ENCODE assay signal across 17 cellular contexts in the genomic region with DNA sequence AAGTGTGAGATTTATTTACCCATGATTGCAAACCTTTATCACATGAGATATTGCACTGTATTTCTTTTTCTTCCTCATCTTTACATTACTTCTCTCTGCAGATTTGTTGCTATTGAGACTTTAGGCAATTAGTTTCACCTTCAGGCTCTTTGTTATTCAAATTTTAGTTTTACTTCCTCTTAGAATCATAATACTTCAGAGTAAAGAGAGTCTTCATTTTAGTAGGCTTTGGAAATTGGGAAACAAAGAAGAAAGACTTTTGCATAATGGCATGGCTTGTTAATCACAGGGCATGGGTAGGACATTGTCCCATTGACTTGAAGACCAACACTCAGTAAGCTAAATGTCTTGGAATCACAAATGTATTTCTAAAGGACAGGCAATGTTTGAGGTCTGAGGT. TPM values are rescaled to one million over a fixed set of nuclear protein-coding genes. Genes with fewer than 3 reads are reported as not detected.
"Had no signal": no experiment of that assay in that cellular context is flagged by ENCODE, and none has a peak within 500 bp of the region (broad histone marks: within the 10 kb centered on the region; RNA-seq: fewer than 3 reads in every experiment).

No MANE protein-coding gene starts in this region.

- H3K36me3 ChIP-seq: esophagus squamous epithelium, transverse colon had no signal

- H3K4me3 ChIP-seq: esophagus squamous epithelium, left ventricle myocardium inferior, transverse colon had no signal

- H3K4me1 Mint-ChIP-seq: nephron had no signal

- H3K4me3 Mint-ChIP-seq: activated naive CD4-positive, alpha-beta T cell treated with anti-CD3 and anti-CD28 coated beads for 36 hours; activated naive CD8-positive, alpha-beta T cell treated with anti-CD3 and anti-CD28 coated beads, Interleukin-2, amount 50 U/mL, for 24 hours; activated T-helper 17 cell treated with anti-CD3 and anti-CD28 coated beads, Interleukin-2, amount 50 U/mL, for 72 hours; nephron; stimulated activated effector memory CD8-positive, alpha-beta T cell treated with anti-CD3 and anti-CD28 coated beads, Interleukin-12 subunit alpha, Interleukin-12 subunit beta, amount 100 ng/mL, for 72 hours had no signal

- H3K27ac ChIP-seq: esophagus squamous epithelium, left ventricle myocardium inferior, transverse colon had no signal

- H3K27ac Mint-ChIP-seq: activated naive CD4-positive, alpha-beta T cell treated with anti-CD3 and anti-CD28 coated beads for 36 hours; activated naive CD8-positive, alpha-beta T cell treated with anti-CD3 and anti-CD28 coated beads, Interleukin-2, amount 50 U/mL, for 24 hours; activated T-helper 17 cell treated with anti-CD3 and anti-CD28 coated beads, Interleukin-2, amount 50 U/mL, for 72 hours; nephron; stimulated activated effector memory CD8-positive, alpha-beta T cell treated with anti-CD3 and anti-CD28 coated beads, Interleukin-12 subunit alpha, Interleukin-12 subunit beta, amount 100 ng/mL, for 72 hours; T-cell had no signal

- H3K36me3 Mint-ChIP-seq: stimulated activated effector memory CD8-positive, alpha-beta T cell treated with anti-CD3 and anti-CD28 coated beads, Interleukin-12 subunit alpha, Interleukin-12 subunit beta, amount 100 ng/mL, for 72 hours had no signal

- DNase-seq: activated CD4-positive, alpha-beta T cell treated with anti-CD3 and anti-CD28 coated beads, Interleukin-2, amount 50 U/mL, for 1 hour; activated CD4-positive, CD25-positive, alpha-beta regulatory T cell; activated naive CD4-positive, alpha-beta T cell treated with anti-CD3 and anti-CD28 coated beads for 36 hours; activated naive CD8-positive, alpha-beta T cell treated with anti-CD3 and anti-CD28 coated beads, Interleukin-2, amount 50 U/mL, for 24 hours; aorta; cortex of kidney; effector CD4-positive, alpha-beta T cell; esophagus squamous epithelium; glutamatergic neuron; hypothalamus; left ventricle myocardium inferior; nucleus accumbens; T-cell; transverse colon had no signal

- ATAC-seq: activated naive CD8-positive, alpha-beta T cell treated with anti-CD3 and anti-CD28 coated beads, Interleukin-2, amount 50 U/mL, for 24 hours; activated T-helper 17 cell treated with anti-CD3 and anti-CD28 coated beads, Interleukin-2, amount 50 U/mL, for 72 hours; stimulated activated effector memory CD8-positive, alpha-beta T cell treated with anti-CD3 and anti-CD28 coated beads, Interleukin-12 subunit alpha, Interleukin-12 subunit beta, amount 100 ng/mL, for 72 hours; T-cell had no signal

RNA-seq across cellular contexts. Expression of a gene that starts 2.9 kb away (rescaled TPM):
- total RNA-seq: activated naive CD4-positive, alpha-beta T cell treated with anti-CD3 and anti-CD28 coated beads for 36 hours had no signal

RNA-seq across cellular contexts. Expression of a gene that starts 7.9 kb away (rescaled TPM):
- total RNA-seq: activated naive CD4-positive, alpha-beta T cell treated with anti-CD3 and anti-CD28 coated beads for 36 hours had no signal
